ENCODE assay signal across 17 cellular contexts in genomic region chr6:46103437-46103836, GRCh38. TPM values are rescaled to one million over a fixed set of nuclear protein-coding genes. Genes with fewer than 3 reads are reported as not detected.
DNase-seq lines count a peak whose midpoint lies in the region; ATAC-seq and TF ChIP-seq lines count a peak whose summit lies in the region.
"Had no signal": no experiment of that assay in that cellular context is flagged by ENCODE, and none has a peak within 500 bp of the region (broad histone marks: within the 10 kb centered on the region; RNA-seq: fewer than 3 reads in every experiment).

No MANE protein-coding gene starts in this region.

- H3K27ac Mint-ChIP-seq in natural killer cell, result peak overlapping the region in 1 of 2 donors; percentile 83
- H3K27ac Mint-ChIP-seq in natural killer cell treated with Interleukin-12 subunit alpha and Interleukin-12 subunit beta and Interleukin-15 and Interleukin-18, amount 100 ng/mL, for 72 hours, result peak overlapping the region in 1 of 2 donors; percentile 2
- H3K27ac Mint-ChIP-seq: activated CD4-positive, alpha-beta T cell treated with anti-CD3 and anti-CD28 coated beads, Interleukin-2, amount 10 ng/mL, durations not matched to agents 24 days and 14 days; activated naive CD4-positive, alpha-beta T cell treated with anti-CD3 and anti-CD28 coated beads, Interleukin-2, amount 10 ng/mL, durations not matched to agents 7 days and 5 days had no signal

- peaks cover 27 to 28% of the 10 kb centered on the region in 2 donors for H3K4me1 Mint-ChIP-seq in natural killer cell
- peaks cover 12 to 25% of the 10 kb centered on the region in 2 donors for H3K4me1 Mint-ChIP-seq in natural killer cell treated with Interleukin-12 subunit alpha and Interleukin-12 subunit beta and Interleukin-15 and Interleukin-18, amount 100 ng/mL, for 72 hours (ENCODE audit: low read depth in 2 of 2)
- H3K4me1 Mint-ChIP-seq: activated CD4-positive, alpha-beta T cell treated with anti-CD3 and anti-CD28 coated beads, Interleukin-2, amount 10 ng/mL, durations not matched to agents 24 days and 14 days; activated naive CD4-positive, alpha-beta T cell treated with anti-CD3 and anti-CD28 coated beads, Interleukin-2, amount 10 ng/mL, durations not matched to agents 7 days and 5 days had no signal

- TF ChIP-seq CTCF in natural killer cell (IDR thresholded peaks at IDR 0.05) (no peak), fibroblast of mammary gland (conservative IDR thresholded peaks at IDR 0.05; ENCODE audit: control insufficient read depth, insufficient read depth, low read depth, low read length) (peak; percentile 20), tibial artery (IDR thresholded peaks at IDR 0.05) (peak; percentile 17 to 22), brain microvascular endothelial cell (IDR thresholded peaks at IDR 0.05; ENCODE audit: low read depth, low read length, missing control alignments) (no peak)

- H3K9me3 Mint-ChIP-seq in natural killer cell, result no peaks in the 10 kb centered on the region
- H3K9me3 Mint-ChIP-seq in natural killer cell treated with Interleukin-12 subunit alpha and Interleukin-12 subunit beta and Interleukin-15 and Interleukin-18, amount 100 ng/mL, for 72 hours, result no peaks in the 10 kb centered on the region
- H3K9me3 Mint-ChIP-seq: activated CD4-positive, alpha-beta T cell treated with anti-CD3 and anti-CD28 coated beads, Interleukin-2, amount 10 ng/mL, durations not matched to agents 24 days and 14 days; activated naive CD4-positive, alpha-beta T cell treated with anti-CD3 and anti-CD28 coated beads, Interleukin-2, amount 10 ng/mL, durations not matched to agents 7 days and 5 days had no signal

- peak overlapping the region; percentile 26 to 41 for H3K27ac ChIP-seq in tibial artery
- H3K27ac ChIP-seq in brain microvascular endothelial cell, result no peak overlapping the region
- H3K27ac ChIP-seq: body of pancreas, esophagus squamous epithelium had no signal

- H3K36me3 ChIP-seq in tibial artery (no peaks in the 10 kb centered on the region), brain microvascular endothelial cell (replicated peaks) (no peaks in the 10 kb centered on the region)
- H3K36me3 ChIP-seq: esophagus squamous epithelium had no signal

- intact Hi-C loops in natural killer cell (cut with micrococcal nuclease) (no loop called here), tibial artery (cut with DNase I; ENCODE audit: low total_unique reads) (no loop called here)

- H3K27me3 ChIP-seq in tibial artery (no peaks in the 10 kb centered on the region), brain microvascular endothelial cell (replicated peaks) (no peaks in the 10 kb centered on the region)
- H3K27me3 ChIP-seq: body of pancreas, esophagus squamous epithelium had no signal

- peaks cover 12% of the 10 kb centered on the region for H3K36me3 Mint-ChIP-seq in natural killer cell
- no peaks in the 10 kb centered on the region for H3K36me3 Mint-ChIP-seq in natural killer cell treated with Interleukin-12 subunit alpha and Interleukin-12 subunit beta and Interleukin-15 and Interleukin-18, amount 100 ng/mL, for 72 hours
- H3K36me3 Mint-ChIP-seq: activated naive CD4-positive, alpha-beta T cell treated with anti-CD3 and anti-CD28 coated beads, Interleukin-2, amount 10 ng/mL, durations not matched to agents 7 days and 5 days had no signal

- H3K4me3 ChIP-seq in fibroblast of mammary gland (ENCODE audit: control insufficient read depth, low read depth, low read length) (no peak overlapping the region), tibial artery (no peak overlapping the region), brain microvascular endothelial cell (ENCODE audit: low read depth, low read length) (no peak overlapping the region)
- H3K4me3 ChIP-seq: body of pancreas, esophagus squamous epithelium had no signal

- peaks cover 0 to 14% (median 3%) of the 10 kb centered on the region in 4 donors for H3K4me1 ChIP-seq in tibial artery
- H3K4me1 ChIP-seq: esophagus squamous epithelium had no signal

- DNase-seq in natural killer cell (no peak), NCI-H69 (lab: John Stamatoyannopoulos, UW) (peak; percentile 60), fibroblast of mammary gland (ENCODE audit: low read depth) (peak; percentile 28), tibial artery (no peak), brain microvascular endothelial cell (no peak), HCEC 1CT (no peak), SKM-1 treated with dmso at 0.1 percent for 144 hours (lab: John Stamatoyannopoulos, UW; ENCODE audit: unreplicated experiment) (no peak)
- no peak for DNase-seq in natural killer cell treated with Interleukin-12 subunit alpha and Interleukin-12 subunit beta and Interleukin-15 and Interleukin-18, amount 100 ng/mL, for 72 hours (ENCODE audit: low spot score)
- DNase-seq: activated CD4-positive, alpha-beta T cell treated with anti-CD3 and anti-CD28 coated beads, Interleukin-2, amount 10 ng/mL, durations not matched to agents 24 days and 14 days; activated naive CD4-positive, alpha-beta T cell treated with anti-CD3 and anti-CD28 coated beads, Interleukin-2, amount 10 ng/mL, durations not matched to agents 7 days and 5 days; body of pancreas; esophagus squamous epithelium; NCI-H2107; posterior cingulate gyrus; stimulated activated CD4-positive, alpha-beta T cell treated with anti-CD3 and anti-CD28 coated beads, Interleukin-15, amount 100 ng/mL, for 24 hours; T-helper 9 cell had no signal

- H3K27me3 Mint-ChIP-seq in natural killer cell (ENCODE audit: low read depth in 2 of 2), result no peaks in the 10 kb centered on the region
- H3K27me3 Mint-ChIP-seq in natural killer cell treated with Interleukin-12 subunit alpha and Interleukin-12 subunit beta and Interleukin-15 and Interleukin-18, amount 100 ng/mL, for 72 hours, result no peaks in the 10 kb centered on the region
- H3K27me3 Mint-ChIP-seq: activated CD4-positive, alpha-beta T cell treated with anti-CD3 and anti-CD28 coated beads, Interleukin-2, amount 10 ng/mL, durations not matched to agents 24 days and 14 days; activated naive CD4-positive, alpha-beta T cell treated with anti-CD3 and anti-CD28 coated beads, Interleukin-2, amount 10 ng/mL, durations not matched to agents 7 days and 5 days had no signal

- peaks cover 0 to 12% (median 0%) of the 10 kb centered on the region in 3 donors for H3K9me3 ChIP-seq in tibial artery
- H3K9me3 ChIP-seq: body of pancreas had no signal

- H3K4me3 Mint-ChIP-seq in natural killer cell, result peak overlapping the region; percentile 21
- no peak overlapping the region for H3K4me3 Mint-ChIP-seq in natural killer cell treated with Interleukin-12 subunit alpha and Interleukin-12 subunit beta and Interleukin-15 and Interleukin-18, amount 100 ng/mL, for 72 hours
- H3K4me3 Mint-ChIP-seq: activated CD4-positive, alpha-beta T cell treated with anti-CD3 and anti-CD28 coated beads, Interleukin-2, amount 10 ng/mL, durations not matched to agents 24 days and 14 days; activated naive CD4-positive, alpha-beta T cell treated with anti-CD3 and anti-CD28 coated beads, Interleukin-2, amount 10 ng/mL, durations not matched to agents 7 days and 5 days had no signal

- peak in 1 of 3 donors; percentile 55 for ATAC-seq in natural killer cell
- ATAC-seq in natural killer cell treated with Interleukin-12 subunit alpha and Interleukin-12 subunit beta and Interleukin-15 and Interleukin-18, amount 100 ng/mL, for 72 hours, result no peak
- ATAC-seq: body of pancreas, left lobe of liver had no signal

- in situ Hi-C loops in brain microvascular endothelial cell (cut with HindIII; ENCODE audit: low pct_ligation_motif_present, low sequenced_read_pairs), result no loop called here

RNA-seq across cellular contexts. Expression of gene ENPP4, which starts 26.4 kb away (rescaled TPM):
- total RNA-seq in natural killer cell, result 10 to 100 TPM; 25.0 to 45.0 (median 26.6) TPM
- 10 to 100 TPM in 1 of 2 donors, 1 to 10 TPM in 1; 7.6 to 25.5 TPM for total RNA-seq in natural killer cell treated with Interleukin-12 subunit alpha and Interleukin-12 subunit beta and Interleukin-15 and Interleukin-18, amount 100 ng/mL, for 72 hours

Comparison
In these comparisons a context has a peak if more than half of its experiments do, and no peak if none do; other contexts are left out.
1. DNase-seq: peak in NCI-H69 (single experiment) and fibroblast of mammary gland (single experiment); none in natural killer cell (single experiment), natural killer cell treated with Interleukin-12 subunit alpha and Interleukin-12 subunit beta and Interleukin-15 and Interleukin-18, amount 100 ng/mL, for 72 hours (single experiment), tibial artery (0 of 2), brain microvascular endothelial cell (single experiment), HCEC 1CT (single experiment) and SKM-1 treated with dmso at 0.1 percent for 144 hours (single experiment).
2. CTCF ChIP-seq: peak in fibroblast of mammary gland (single experiment) and tibial artery (2 of 2); none in natural killer cell (single experiment) and brain microvascular endothelial cell (single experiment).